ENCODE assay signal across 1 cellular context in genomic region chr3:114152519-114153151, GRCh38.
TF ChIP-seq lines count a peak whose summit lies in the region.

No MANE protein-coding gene starts in this region.

TF ChIP-seq in HepG2, 621 proteins besides CTCF, POLR2A, EP300 and RAD21 (continued from another document and continues in another):
- TF ChIP-seq EEA1 (CRISPR knock-in tag; IDR thresholded peaks at IDR 0.05; ENCODE audit: borderline replicate concordance) (no peak), CCAR2 (optimal IDR thresholded peaks at IDR 0.05; ENCODE audit: low read depth, low read length) (no peak), TGIF2 (CRISPR knock-in tag; IDR thresholded peaks at IDR 0.05) (no peak), ARID5B (CRISPR knock-in tag; IDR thresholded peaks at IDR 0.05) (peak; percentile 42; the same call in 1 of the 2 replicates), ZNF619 (CRISPR knock-in tag; IDR thresholded peaks at IDR 0.05) (no peak), ZSCAN21 (CRISPR knock-in tag; IDR thresholded peaks at IDR 0.05; ENCODE audit: borderline replicate concordance) (no peak; the same call in 1 of the 2 replicates), MLLT10 (CRISPR knock-in tag; IDR thresholded peaks at IDR 0.05) (no peak), KDM5B (CRISPR knock-in tag; IDR thresholded peaks at IDR 0.05; ENCODE audit: borderline replicate concordance) (peak; percentile 86; the same call in 1 of the 2 replicates), NONO (IDR thresholded peaks at IDR 0.05) (no peak), NONO (CRISPR knock-in tag; conservative IDR thresholded peaks at IDR 0.05) (no peak), ZSCAN20 (CRISPR knock-in tag; IDR thresholded peaks at IDR 0.05; ENCODE audit: borderline replicate concordance) (no peak), ZFP41 (CRISPR knock-in tag; IDR thresholded peaks at IDR 0.05; ENCODE audit: borderline replicate concordance) (no peak), ZNF17 (CRISPR knock-in tag; IDR thresholded peaks at IDR 0.05) (no peak), SAFB2 (CRISPR knock-in tag; IDR thresholded peaks at IDR 0.05; ENCODE audit: borderline replicate concordance, low read depth) (no peak), GPBP1L1 (CRISPR knock-in tag; IDR thresholded peaks at IDR 0.05) (no peak), SRSF1 (optimal IDR thresholded peaks at IDR 0.05; ENCODE audit: low read depth, low read length) (no peak), JDP2 (CRISPR knock-in tag; IDR thresholded peaks at IDR 0.05; ENCODE audit: borderline replicate concordance) (no peak), SNRNP70 (IDR thresholded peaks at IDR 0.05; ENCODE audit: low read depth, low read length) (no peak), ZNF703 (CRISPR knock-in tag; IDR thresholded peaks at IDR 0.05; ENCODE audit: borderline replicate concordance) (no peak), GTF3A (CRISPR knock-in tag; conservative IDR thresholded peaks at IDR 0.05) (no peak), STAG1 (CRISPR knock-in tag; IDR thresholded peaks at IDR 0.05) (peak; percentile 69), E2F5 (CRISPR knock-in tag; conservative IDR thresholded peaks at IDR 0.05) (no peak), ZNF879 (CRISPR knock-in tag; IDR thresholded peaks at IDR 0.05) (no peak), ZNF614 (CRISPR knock-in tag; IDR thresholded peaks at IDR 0.05; ENCODE audit: borderline replicate concordance) (no peak), DR1 (CRISPR knock-in tag; IDR thresholded peaks at IDR 0.05) (no peak), ZBED4 (CRISPR knock-in tag; IDR thresholded peaks at IDR 0.05; ENCODE audit: borderline replicate concordance) (no peak), PHB2 (IDR thresholded peaks at IDR 0.05; ENCODE audit: partially characterized antibody) (no peak), ZBTB21 (CRISPR knock-in tag; IDR thresholded peaks at IDR 0.05) (no peak), ZFAT (CRISPR knock-in tag; conservative IDR thresholded peaks at IDR 0.05) (no peak), ATF3 (CRISPR knock-in tag; IDR thresholded peaks at IDR 0.05) (no peak), ZNF574 (CRISPR knock-in tag; IDR thresholded peaks at IDR 0.05) (peak; percentile 51), POLR2G (IDR thresholded peaks at IDR 0.05; ENCODE audit: low read depth, low read length) (no peak), NAIF1 (CRISPR knock-in tag; IDR thresholded peaks at IDR 0.05; ENCODE audit: borderline replicate concordance) (peak; percentile 48; the same call in 1 of the 2 replicates), ATF1 (CRISPR knock-in tag; IDR thresholded peaks at IDR 0.05) (no peak), ZNF354B (CRISPR knock-in tag; IDR thresholded peaks at IDR 0.05) (no peak), TBX3 (IDR thresholded peaks at IDR 0.05; ENCODE audit: borderline replicate concordance) (no peak), PPARG (CRISPR knock-in tag; conservative IDR thresholded peaks at IDR 0.05) (no peak), ZNF121 (CRISPR knock-in tag; IDR thresholded peaks at IDR 0.05) (peak; percentile 42; the same call in 1 of the 2 replicates), ZBTB43 (CRISPR knock-in tag; conservative IDR thresholded peaks at IDR 0.05) (no peak), TRIM22 (IDR thresholded peaks at IDR 0.05) (no peak), RERE (CRISPR knock-in tag; IDR thresholded peaks at IDR 0.05; ENCODE audit: low read depth) (no peak), TOE1 (CRISPR knock-in tag; IDR thresholded peaks at IDR 0.05) (no peak), ZMYM3 (CRISPR knock-in tag; IDR thresholded peaks at IDR 0.05) (no peak)
